Comparison of ENCODE assay signal across 8 cellular contexts in genomic region chr19:48513289-48514122, GRCh38. TPM values are rescaled to one million over a fixed set of nuclear protein-coding genes. Genes with fewer than 3 reads are reported as not detected.
DNase-seq lines count a peak whose midpoint lies in the region; ATAC-seq and TF ChIP-seq lines count a peak whose summit lies in the region.

No MANE protein-coding gene starts in this region.

- TF ChIP-seq CTCF in GM13977 (IDR thresholded peaks at IDR 0.05; ENCODE audit: extremely low read depth, insufficient read depth, missing control alignments), result no peak
- TF ChIP-seq CTCF in cardiac muscle cell (IDR thresholded peaks at IDR 0.05; ENCODE audit: low read depth, low read length), result no peak
- TF ChIP-seq CTCF in ovary (IDR thresholded peaks at IDR 0.05), result no peak

- H3K9me3 ChIP-seq in SJSA1 (replicated peaks) (0 out of 2 replicates have a peak, but pooled peaks cover 2% of the 10 kb centered on the region), cardiac muscle cell (ENCODE audit: low read depth) (no peaks in the 10 kb centered on the region), ovary (no peaks in the 10 kb centered on the region)

- H3K4me3 ChIP-seq in SJSA1 (peak overlapping the region; percentile 19), cardiac muscle cell (peak overlapping the region; percentile 77), ovary (peak overlapping the region; percentile 26)

- H3K36me3 ChIP-seq in SJSA1 (no peaks in the 10 kb centered on the region), cardiac muscle cell (no peaks in the 10 kb centered on the region), ovary (no peaks in the 10 kb centered on the region)

- DNase-seq in GM13977 (ENCODE audit: low spot score) (peak; percentile 88), M059J (ENCODE audit: low read depth) (peak; percentile 80), SJSA1 (ENCODE audit: low read depth in 1 of 2, low spot score in 2 of 2) (no peak), cardiac muscle cell (ENCODE audit: low read depth in 1 of 2, low spot score in 1 of 2) (peak; percentile 74 to 86), ovary (peak in 2 of 5 donors; percentile 39 to 47), ureter (ENCODE audit: low spot score) (peak; percentile 72)
- DNase-seq in activated naive CD4-positive, alpha-beta T cell treated with anti-CD3 and anti-CD28 coated beads, Interleukin-2, amount 50 U/mL, for 16 hours, result peak; percentile 78

- H3K27me3 ChIP-seq in SJSA1 (replicated peaks), result peaks cover 37% of the 10 kb centered on the region
- H3K27me3 ChIP-seq in cardiac muscle cell, result peaks cover 22% of the 10 kb centered on the region
- peaks cover 6% of the 10 kb centered on the region for H3K27me3 ChIP-seq in ovary

- no peak overlapping the region for H3K27ac ChIP-seq in SJSA1
- H3K27ac ChIP-seq in cardiac muscle cell, result no peak overlapping the region
- no peak overlapping the region for H3K27ac ChIP-seq in ovary

- 0 out of 2 replicates have a peak, but pooled peaks cover 3% of the 10 kb centered on the region for H3K4me1 ChIP-seq in SJSA1 (replicated peaks)
- H3K4me1 ChIP-seq in cardiac muscle cell (ENCODE audit: low read depth), result no peaks in the 10 kb centered on the region
- H3K4me1 ChIP-seq in ovary (ENCODE audit: insufficient read depth), result peaks cover 2% of the 10 kb centered on the region

- TF ChIP-seq POLR2A in ovary (IDR thresholded peaks at IDR 0.05), result no peak

- intact Hi-C loops in ovary (cut with DNase I), result no loop called here

- in situ Hi-C loops in GM13977 (cut with MboI; ENCODE audit: low pct_unique_long_range_greater_than_20kb, low sequenced_read_pairs, unreplicated experiment), result no loop called here

- no peak for TF ChIP-seq EP300 in ovary (IDR thresholded peaks at IDR 0.05)

- no peak for ATAC-seq in GM18520 (IDR thresholded peaks at IDR 0.05; ENCODE audit: unreplicated experiment)

- 2 to 4% (median 3%) methylated on average over 26 to 54 of the region's 54 CpGs for WGBS in ovary, 3 donors

RNA-seq across cellular contexts. Expression of gene LMTK3, which starts 1.9 kb away (rescaled TPM):
- total RNA-seq in M059J (2014; rRNA removed; shearing (Covaris generic)), result 0.17 TPM in 1 of 2 replicates, not detected in the other
- not detected in 2 replicates for total RNA-seq in SJSA1 (2014; rRNA removed; shearing (Covaris generic))
- 3.0 and 7.4 TPM in 2 replicates for total RNA-seq in cardiac muscle cell
- 1.1 and 2.2 TPM in 2 replicates for polyA plus RNA-seq in cardiac muscle cell
- total RNA-seq in ovary, result 1 to 10 TPM in 1 of 7 donors, under 1 TPM in 6; 0.38 to 2.5 (median 0.50) TPM
- polyA plus RNA-seq in ovary, result under 1 TPM in 1 of 2 donors, not detected in 1; 0.27 TPM
- total RNA-seq in ureter, result 5.1 TPM

RNA-seq across cellular contexts. Expression of gene SULT2B1, which starts 38.5 kb away (rescaled TPM):
- total RNA-seq in M059J (2014; rRNA removed; shearing (Covaris generic)), result not detected in 2 replicates
- 0.37 and 1.1 TPM in 2 replicates for total RNA-seq in SJSA1 (2014; rRNA removed; shearing (Covaris generic))
- total RNA-seq in cardiac muscle cell (not detected in 2 replicates), ovary (under 1 TPM in 1 of 7 donors, not detected in 6; 0.20 TPM), ureter (1.6 TPM)
- polyA plus RNA-seq in cardiac muscle cell (0.20 and 0.85 TPM in 2 replicates), ovary (under 1 TPM in 1 of 2 donors, not detected in 1; 0.10 TPM)

RNA-seq across cellular contexts. Expression of gene CYTH2, which starts 44.3 kb away (rescaled TPM):
- 33.5 and 63.4 TPM in 2 replicates for total RNA-seq in M059J (2014; rRNA removed; shearing (Covaris generic))
- 49.0 and 54.6 TPM in 2 replicates for total RNA-seq in SJSA1 (2014; rRNA removed; shearing (Covaris generic))
- 179 and 211 TPM in 2 replicates for total RNA-seq in cardiac muscle cell
- 103 and 138 TPM in 2 replicates for polyA plus RNA-seq in cardiac muscle cell
- 10 to 100 TPM; 38.5 to 66.5 (median 49.4) TPM for total RNA-seq in ovary
- 10 to 100 TPM; 27.6 to 58.2 TPM for polyA plus RNA-seq in ovary
- 61.6 TPM for total RNA-seq in ureter

RNA-seq across cellular contexts. Expression of gene KCNJ14, which starts 58.1 kb away (rescaled TPM):
- 0.02 and 0.47 TPM in 2 replicates for total RNA-seq in M059J (2014; rRNA removed; shearing (Covaris generic))
- total RNA-seq in SJSA1 (2014; rRNA removed; shearing (Covaris generic)), result 0.53 and 0.55 TPM in 2 replicates
- total RNA-seq in cardiac muscle cell (0.56 and 1.7 TPM in 2 replicates), ovary (1 to 10 TPM in 5 of 7 donors, under 1 TPM in 2; 0.48 to 2.2 (median 1.4) TPM), ureter (1.5 TPM)
- polyA plus RNA-seq in cardiac muscle cell (0.61 and 1.5 TPM in 2 replicates), ovary (under 1 TPM; 0.56 to 0.63 TPM)

Comparison
In these comparisons a context has a peak if more than half of its experiments do, and no peak if none do; other contexts are left out.
1. DNase-seq: peak in GM13977 (single experiment), M059J (single experiment), activated naive CD4-positive, alpha-beta T cell treated with anti-CD3 and anti-CD28 coated beads, Interleukin-2, amount 50 U/mL, for 16 hours (single experiment), cardiac muscle cell (2 of 2) and ureter (single experiment); none in SJSA1 (0 of 2).
2. H3K4me3 ChIP-seq: peak in every context shown above with its lines; median percentile 77 in cardiac muscle cell; 26 in ovary; 19 in SJSA1.